7 cellular contexts compared by ENCODE assay signal in the genomic region with DNA sequence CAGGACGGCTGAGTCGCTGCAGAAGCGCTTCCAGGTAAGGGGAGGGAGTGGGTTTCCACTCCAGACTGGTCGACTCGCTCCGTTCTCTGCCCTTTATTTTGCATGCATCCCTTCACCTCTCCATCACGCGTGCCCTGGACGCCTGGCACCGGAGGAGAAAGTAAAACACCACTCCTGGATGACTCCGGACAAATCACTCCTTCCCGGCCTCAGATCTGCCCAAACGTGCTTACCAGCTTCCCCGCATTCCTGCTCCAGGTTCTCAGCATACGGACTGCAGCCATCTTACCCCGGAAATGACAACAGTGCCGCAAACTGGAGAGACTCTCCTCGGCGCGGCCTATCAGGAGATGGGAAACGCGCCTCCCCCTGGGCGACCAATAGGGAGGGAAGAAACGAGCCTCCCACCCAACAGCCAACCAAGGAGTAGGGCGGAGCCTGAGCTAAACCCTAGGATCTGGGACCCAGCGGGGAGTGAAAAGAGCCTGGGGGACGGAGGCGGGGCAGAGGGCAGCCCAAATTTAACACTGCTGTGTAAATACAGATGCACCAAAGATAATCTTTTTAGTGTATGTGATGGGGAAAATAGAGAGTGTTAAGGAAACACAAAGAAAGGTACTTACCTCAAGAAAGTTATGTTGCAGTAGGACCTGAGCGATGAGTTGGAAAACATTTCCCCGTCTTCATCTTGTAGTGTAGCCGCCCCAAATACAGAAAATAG.
DNase-seq lines count a peak whose midpoint lies in the region; ATAC-seq and TF ChIP-seq lines count a peak whose summit lies in the region.

TSS of gene DBT (minus strand) at position 298 of the 721 bp plus-strand sequence. CDS start at position 284, 14 bp downstream.

- peak; percentile 89 to 94 for DNase-seq in NCI-H2081 (lab: John Stamatoyannopoulos, UW)
- DNase-seq in T1000 (lab: John Stamatoyannopoulos, UW): peak; percentile 90
- DNase-seq in astrocyte of the hippocampus (ENCODE audit: low read depth, low spot score): peak; percentile 97
- DNase-seq in hypothalamus (lab: John Stamatoyannopoulos, UW): peak; percentile 52 to 98 (median 93)
- DNase-seq in retinal pigment epithelial cell (ENCODE audit: low read depth): peak; percentile 81

- TF ChIP-seq CTCF in retinal pigment epithelial cell (conservative IDR thresholded peaks at IDR 0.05; ENCODE audit: low read depth, low read length): no peak

- peak within 1 kb of the TSS; percentile 97 for H3K4me3 ChIP-seq in retinal pigment epithelial cell (ENCODE audit: low read length)

- ATAC-seq in GM18511 (IDR thresholded peaks at IDR 0.05; ENCODE audit: unreplicated experiment) (peak; percentile 100), HG03025 (IDR thresholded peaks at IDR 0.05; ENCODE audit: low FRiP score, unreplicated experiment) (peak; percentile 100)

Comparison
In these comparisons a context has a peak if more than half of its experiments do, and no peak if none do; other contexts are left out.
1. Peak in every context shown above with its lines: DNase-seq, ATAC-seq and H3K4me3 ChIP-seq.